26 cellular contexts compared by ENCODE assay signal in genomic region chr3:165521131-165521871, GRCh38.
"Had no signal": no experiment of that assay in that cellular context is flagged by ENCODE, and none has a peak within 500 bp of the region (broad histone marks: within the 10 kb centered on the region; RNA-seq: fewer than 3 reads in every experiment).

No MANE protein-coding gene starts in this region.

- H3K4me3 ChIP-seq: coronary artery, dorsolateral prefrontal cortex, gastroesophageal sphincter, hepatocyte, stomach, thyroid gland, upper lobe of right lung had no signal

- H3K27ac ChIP-seq: coronary artery, gastroesophageal sphincter, hepatocyte, stomach, thyroid gland, upper lobe of right lung had no signal

- H2AFZ ChIP-seq: hepatocyte had no signal

- H3K27me3 ChIP-seq: dorsolateral prefrontal cortex, gastroesophageal sphincter, hepatocyte, stomach, thyroid gland, upper lobe of right lung had no signal

- H3K4me1 ChIP-seq: stomach, thyroid gland, upper lobe of right lung had no signal

- H3K4me2 ChIP-seq: hepatocyte had no signal

- H3K9me3 ChIP-seq: gastroesophageal sphincter, stomach, thyroid gland, upper lobe of right lung had no signal

- DNase-seq: activated CD4-positive, alpha-beta memory T cell treated with anti-CD3 and anti-CD28 coated beads, Interleukin-2, amount 10 ng/mL, durations not matched to agents 7 days and 5 days; activated CD4-positive, alpha-beta T cell treated with anti-CD3 and anti-CD28 coated beads for 1 hour; activated CD4-positive, alpha-beta T cell treated with anti-CD3 and anti-CD28 coated beads, Interleukin-2, amount 10 ng/mL, durations not matched to agents 7 days and 5 days; activated CD8-positive, alpha-beta memory T cell treated with anti-CD3 and anti-CD28 coated beads, Interleukin-2, amount 50 U/mL, for 48 hours; activated T-cell treated with anti-CD3 and anti-CD28 coated beads, Interleukin-2, amount 50 U/mL, for 24 hours; anterior cingulate cortex; dorsolateral prefrontal cortex; effector memory CD4-positive, alpha-beta T cell; erythroblast; islet precursor cell; left cardiac atrium; left ventricle myocardium superior; posterior cingulate gyrus; small intestine; stimulated activated CD4-positive, alpha-beta T cell treated with anti-CD3 and anti-CD28 coated beads, Interleukin-2, amount 100 ng/mL, for 24 hours; stimulated activated naive B cell treated with anti-CD40 and anti-IgM and Interleukin-4, amounts not matched to agents 10 μg/mL and 1 μg/mL and 100 μg/mL, for 72 hours; stomach; T-helper 17 cell; T1000; thyroid gland; upper lobe of right lung had no signal

- H3K36me3 ChIP-seq: gastroesophageal sphincter, stomach, thyroid gland, upper lobe of right lung had no signal

- ATAC-seq: gastroesophageal sphincter; left cardiac atrium; left ventricle myocardium superior; sciatic nerve; stimulated activated naive B cell treated with anti-CD40 and anti-IgM and Interleukin-4, amounts not matched to agents 10 μg/mL and 1 μg/mL and 100 μg/mL, for 72 hours; T-helper 17 cell; upper lobe of right lung; WTC11 had no signal

- FAIRE-seq: small intestine had no signal

- H3K79me2 ChIP-seq: hepatocyte had no signal
